ENCODE assay signal across 13 cellular contexts in genomic region chr20:19658137-19658536, GRCh38.
DNase-seq lines count a peak whose midpoint lies in the region; ATAC-seq, FAIRE-seq and TF ChIP-seq lines count a peak whose summit lies in the region.
"Had no signal": no experiment of that assay in that cellular context is flagged by ENCODE, and none has a peak within 500 bp of the region (broad histone marks: within the 10 kb centered on the region; RNA-seq: fewer than 3 reads in every experiment).

No MANE protein-coding gene starts in this region.

- H3K9me2 ChIP-seq in OCI-LY1 (ENCODE audit: low read depth, low read length): no peaks in the 10 kb centered on the region

- no peaks in the 10 kb centered on the region for H3K79me2 ChIP-seq in OCI-LY1 (ENCODE audit: insufficient read depth, low read length)

- no peak for TF ChIP-seq POLR2A in GM12891 (IDR thresholded peaks at IDR 0.05; ENCODE audit: low read depth, low read length)

- TF ChIP-seq CTCF in OCI-LY1 (IDR thresholded peaks at IDR 0.05; ENCODE audit: low read length): no peak

- H3K36me3 ChIP-seq in OCI-LY1 (ENCODE audit: insufficient read depth, low read length): no peaks in the 10 kb centered on the region
- H3K36me3 ChIP-seq: sigmoid colon had no signal

- H3K4me1 ChIP-seq in OCI-LY1 (ENCODE audit: insufficient read depth, low read length, severe bottlenecking): peaks cover 6% of the 10 kb centered on the region

- no peaks in the 10 kb centered on the region for H4K20me1 ChIP-seq in OCI-LY1 (ENCODE audit: insufficient read depth, low read length)

- H3K9me3 Mint-ChIP-seq in activated naive CD4-positive, alpha-beta T cell treated with anti-CD3 and anti-CD28 coated beads, Interleukin-2, amount 50 U/mL, for 72 hours: no peaks in the 10 kb centered on the region
- H3K9me3 Mint-ChIP-seq: activated naive CD8-positive, alpha-beta T cell treated with anti-CD3 and anti-CD28 coated beads, Interleukin-2, amount 10 ng/mL, durations not matched to agents 7 days and 5 days had no signal

- H3K36me3 Mint-ChIP-seq in activated naive CD4-positive, alpha-beta T cell treated with anti-CD3 and anti-CD28 coated beads, Interleukin-2, amount 50 U/mL, for 72 hours: no peaks in the 10 kb centered on the region
- H3K36me3 Mint-ChIP-seq: activated naive CD8-positive, alpha-beta T cell treated with anti-CD3 and anti-CD28 coated beads, Interleukin-2, amount 10 ng/mL, durations not matched to agents 7 days and 5 days; CD4-positive, CD25-positive, alpha-beta regulatory T cell had no signal

- H3K9me3 ChIP-seq in OCI-LY1 (ENCODE audit: low read length): no peaks in the 10 kb centered on the region
- H3K9me3 ChIP-seq: sigmoid colon had no signal

- H3K27ac ChIP-seq in OCI-LY1 (ENCODE audit: low read depth, low read length, poor library complexity, severe bottlenecking): no peak overlapping the region
- H3K27ac ChIP-seq: sigmoid colon had no signal

- DNase-seq in GM12891 (ENCODE audit: insufficient read length, low spot score): no peak
- DNase-seq in LoVo (ENCODE audit: low spot score): no peak
- DNase-seq in H4 (ENCODE audit: low spot score): no peak
- no peak for DNase-seq in activated naive CD4-positive, alpha-beta T cell treated with anti-CD3 and anti-CD28 coated beads, Interleukin-2, amount 50 U/mL, for 72 hours (ENCODE audit: low spot score in 2 of 2)
- DNase-seq in NCI-H748 treated with DMSO at 0.1 percent for 48 hours (lab: John Stamatoyannopoulos, UW): no peak
- DNase-seq: activated naive CD8-positive, alpha-beta T cell treated with anti-CD3 and anti-CD28 coated beads, Interleukin-2, amount 10 ng/mL, durations not matched to agents 7 days and 5 days; CD4-positive, CD25-positive, alpha-beta regulatory T cell; NCI-H2029; sigmoid colon had no signal

- no peak for FAIRE-seq in GM12891 (lab: Jason Lieb, UNC)

- H2AFZ ChIP-seq in OCI-LY1 (ENCODE audit: low read length): peak overlapping the region; percentile 51; the same call in 1 of the 2 replicates

- no peak overlapping the region for H3K9ac ChIP-seq in OCI-LY1 (ENCODE audit: low read length)

- ATAC-seq in GM19351 (IDR thresholded peaks at IDR 0.05; ENCODE audit: unreplicated experiment) (peak; percentile 84), HG03039 (IDR thresholded peaks at IDR 0.05; ENCODE audit: unreplicated experiment) (peak; percentile 76)
- no peak for ATAC-seq in activated naive CD4-positive, alpha-beta T cell treated with anti-CD3 and anti-CD28 coated beads, Interleukin-2, amount 50 U/mL, for 72 hours
- ATAC-seq: left lobe of liver had no signal

- H3K27me3 ChIP-seq in OCI-LY1 (ENCODE audit: insufficient read depth, low read length): no peaks in the 10 kb centered on the region
- H3K27me3 ChIP-seq: sigmoid colon had no signal

- no peaks in the 10 kb centered on the region for H3F3A ChIP-seq in OCI-LY1 (ENCODE audit: insufficient read depth, low read length)

- peak overlapping the region; percentile 56 for H3K4me2 ChIP-seq in OCI-LY1 (ENCODE audit: low read length)

- H3K27ac Mint-ChIP-seq in activated naive CD4-positive, alpha-beta T cell treated with anti-CD3 and anti-CD28 coated beads, Interleukin-2, amount 50 U/mL, for 72 hours: no peak overlapping the region
- H3K27ac Mint-ChIP-seq: activated naive CD8-positive, alpha-beta T cell treated with anti-CD3 and anti-CD28 coated beads, Interleukin-2, amount 10 ng/mL, durations not matched to agents 7 days and 5 days; CD4-positive, CD25-positive, alpha-beta regulatory T cell had no signal

- H3K4me3 ChIP-seq in OCI-LY1 (ENCODE audit: low read depth, low read length, poor library complexity, severe bottlenecking): peak overlapping the region; percentile 36
- H3K4me3 ChIP-seq: sigmoid colon had no signal

TF ChIP-seq in GM12891, 5 proteins besides CTCF, POLR2A, EP300 and RAD21:
- TF ChIP-seq PAX5 (IDR thresholded peaks at IDR 0.05; ENCODE audit: insufficient read depth, low read length, severe bottlenecking) (no peak), SPI1 (IDR thresholded peaks at IDR 0.05; ENCODE audit: low read depth, low read length) (peak; percentile 85)

Comparison
In these comparisons a context has a peak if more than half of its experiments do, and no peak if none do; other contexts are left out.
1. ATAC-seq: peak in GM19351 (single experiment) and HG03039 (single experiment); none in activated naive CD4-positive, alpha-beta T cell treated with anti-CD3 and anti-CD28 coated beads, Interleukin-2, amount 50 U/mL, for 72 hours (0 of 2).